ENCODE assay signal across 18 cellular contexts in genomic region chr6:130896249-130896648, GRCh38.
"Had no signal": no experiment of that assay in that cellular context is flagged by ENCODE, and none has a peak within 500 bp of the region (broad histone marks: within the 10 kb centered on the region; RNA-seq: fewer than 3 reads in every experiment).

No MANE protein-coding gene starts in this region.

- H3K4me3 Mint-ChIP-seq: endodermal cell, memory B cell, naive B cell, neural progenitor cell had no signal

- H3K36me3 Mint-ChIP-seq: activated naive CD4-positive, alpha-beta T cell treated with anti-CD3 and anti-CD28 coated beads, Interleukin-2, amount 50 U/mL, for 72 hours had no signal

- H3K27ac Mint-ChIP-seq: activated naive CD4-positive, alpha-beta T cell treated with anti-CD3 and anti-CD28 coated beads, Interleukin-2, amount 50 U/mL, for 72 hours; endodermal cell; memory B cell; neural progenitor cell had no signal

- ATAC-seq: activated naive CD4-positive, alpha-beta T cell treated with anti-CD3 and anti-CD28 coated beads, Interleukin-2, amount 50 U/mL, for 72 hours; body of pancreas; left ventricle myocardium superior; right lobe of liver had no signal

- DNase-seq: activated CD4-positive, alpha-beta T cell treated with anti-CD3 and anti-CD28 coated beads, Interleukin-2, amount 50 U/mL, for 4 hours; activated gamma-delta T cell; amniotic stem cell; endodermal cell; left ventricle myocardium superior; naive B cell; right lobe of liver; stimulated activated CD4-positive, alpha-beta T cell treated with anti-CD3 and anti-CD28 coated beads, Interleukin-4, amount 100 ng/mL, for 1 hour; SW 1271; T-helper 2 cell; upper lobe of left lung; WERI-Rb-1 had no signal

- H3K27me3 Mint-ChIP-seq: memory B cell, naive B cell had no signal

- H3K9me3 Mint-ChIP-seq: activated naive CD4-positive, alpha-beta T cell treated with anti-CD3 and anti-CD28 coated beads, Interleukin-2, amount 50 U/mL, for 72 hours; endodermal cell; memory B cell; naive B cell; neural progenitor cell had no signal

- H3K4me3 ChIP-seq: body of pancreas, neural progenitor cell, right lobe of liver, smooth muscle cell, thoracic aorta, upper lobe of left lung had no signal

- H3K4me1 Mint-ChIP-seq: neural progenitor cell had no signal
